21 cellular contexts compared by ENCODE assay signal in the genomic region with DNA sequence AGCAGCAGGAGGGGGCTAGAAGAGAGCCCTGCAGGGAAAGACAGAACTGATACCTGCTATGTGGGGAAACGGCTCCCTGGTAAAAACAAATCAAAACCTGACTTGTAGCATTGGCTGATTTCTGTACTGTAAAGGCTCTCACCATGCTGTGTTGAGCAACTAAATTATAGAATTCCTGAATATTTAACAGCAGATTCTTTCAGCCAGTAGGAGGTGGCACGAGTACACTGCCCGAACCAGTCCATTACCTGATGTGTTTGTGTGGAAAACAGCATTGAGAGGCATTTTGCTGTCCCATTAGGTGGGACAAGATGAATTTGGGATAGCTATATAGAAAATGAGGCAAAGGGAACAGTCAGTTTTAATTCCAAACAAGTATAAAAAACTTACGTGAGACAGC.
DNase-seq lines count a peak whose midpoint lies in the region; ATAC-seq and TF ChIP-seq lines count a peak whose summit lies in the region.
"Had no signal": no experiment of that assay in that cellular context is flagged by ENCODE, and none has a peak within 500 bp of the region (broad histone marks: within the 10 kb centered on the region; RNA-seq: fewer than 3 reads in every experiment).

No MANE protein-coding gene starts in this region.

- no peaks in the 10 kb centered on the region for H3K36me3 ChIP-seq in GM23338 (ENCODE audit: insufficient read depth)
- H3K36me3 ChIP-seq in kidney epithelial cell (ENCODE audit: control insufficient read depth, insufficient read depth, low read length) = no peaks in the 10 kb centered on the region
- H3K36me3 ChIP-seq in upper lobe of right lung = no peaks in the 10 kb centered on the region
- no peaks in the 10 kb centered on the region for H3K36me3 ChIP-seq in testis (ENCODE audit: low read depth, missing control alignments)

- no peak for TF ChIP-seq POLR2A in testis (IDR thresholded peaks at IDR 0.05)

- H4K20me1 ChIP-seq in GM23338 (replicated peaks; ENCODE audit: insufficient read depth) = no peaks in the 10 kb centered on the region

- H3K4me2 ChIP-seq in GM23338 = peak overlapping the region; percentile 5; the same call in 1 of the 2 replicates
- H3K4me2 ChIP-seq: KMS-11, SK-N-SH had no signal

- ATAC-seq in GM23338 (peak; percentile 44; the same call in 2 of the 3 replicates), upper lobe of right lung (peak; percentile 47)
- ATAC-seq: HCT116 had no signal

- H3K9me3 Mint-ChIP-seq in GM23338 = no peaks in the 10 kb centered on the region; the same call in 2 of the 3 replicates
- no peaks in the 10 kb centered on the region for H3K9me3 Mint-ChIP-seq in chondrocyte (ENCODE audit: low read depth)

- 73 to 76% methylated on average over 4 of the region's 4 CpGs for WGBS in testis, 2 donors

- H3K4me1 ChIP-seq in GM23338 (ENCODE audit: insufficient read depth) (peaks cover 24% of the 10 kb centered on the region), upper lobe of right lung (no peaks in the 10 kb centered on the region), testis (no peaks in the 10 kb centered on the region)

- H3K79me2 ChIP-seq in GM23338 (replicated peaks; ENCODE audit: insufficient read depth) = no peaks in the 10 kb centered on the region

- no peaks in the 10 kb centered on the region; the same call in 1 of the 2 replicates for H3K9me2 ChIP-seq in GM23338 (ENCODE audit: insufficient read depth)
- H3K9me2 ChIP-seq: SK-N-SH had no signal

- H3K4me3 Mint-ChIP-seq in GM23338 (no peak overlapping the region), chondrocyte (ENCODE audit: unreplicated experiment) (no peak overlapping the region)
- H3K4me3 Mint-ChIP-seq: B cell; CD4-positive, CD25-positive, alpha-beta regulatory T cell had no signal

- no peak overlapping the region for H3K27ac Mint-ChIP-seq in GM23338
- H3K27ac Mint-ChIP-seq in chondrocyte (ENCODE audit: unreplicated experiment) = no peak overlapping the region
- H3K27ac Mint-ChIP-seq: B cell; CD4-positive, CD25-positive, alpha-beta regulatory T cell had no signal

- H3F3A ChIP-seq in GM23338 (replicated peaks; ENCODE audit: low read depth) = no peaks in the 10 kb centered on the region

- H3K4me1 Mint-ChIP-seq in GM23338 (peaks cover 29% of the 10 kb centered on the region), chondrocyte (ENCODE audit: low read depth) (peaks cover 8% of the 10 kb centered on the region)
- H3K4me1 Mint-ChIP-seq: B cell; CD4-positive, CD25-positive, alpha-beta regulatory T cell had no signal

- H3K27ac ChIP-seq in GM23338 (ENCODE audit: low read depth) (no peak overlapping the region), upper lobe of right lung (no peak overlapping the region), testis (no peak overlapping the region)
- H3K27ac ChIP-seq: KMS-11 had no signal

- H3K9me3 ChIP-seq in upper lobe of right lung (no peaks in the 10 kb centered on the region), testis (no peaks in the 10 kb centered on the region)
- H3K9me3 ChIP-seq: SK-N-SH had no signal

- H3K27me3 ChIP-seq in GM23338 (ENCODE audit: insufficient read depth) = no peaks in the 10 kb centered on the region
- H3K27me3 ChIP-seq in kidney epithelial cell (ENCODE audit: control insufficient read depth, insufficient read depth, low read length) = no peaks in the 10 kb centered on the region
- H3K27me3 ChIP-seq in upper lobe of right lung = no peaks in the 10 kb centered on the region
- no peaks in the 10 kb centered on the region for H3K27me3 ChIP-seq in testis

- H3K4me3 ChIP-seq in GM23338 (no peak overlapping the region), kidney epithelial cell (ENCODE audit: low read depth, low read length) (no peak overlapping the region), upper lobe of right lung (no peak overlapping the region), testis (no peak overlapping the region)

- H3K36me3 Mint-ChIP-seq in GM23338 (ENCODE audit: low read depth) (no peaks in the 10 kb centered on the region; the same call in 2 of the 3 replicates), chondrocyte (ENCODE audit: low read depth) (no peaks in the 10 kb centered on the region)
- H3K36me3 Mint-ChIP-seq: CD4-positive, CD25-positive, alpha-beta regulatory T cell had no signal

- peaks cover 11% of the 10 kb centered on the region for H3K27me3 Mint-ChIP-seq in GM23338 (ENCODE audit: insufficient read depth, low read depth, poor library complexity)
- H3K27me3 Mint-ChIP-seq in chondrocyte (ENCODE audit: low read depth) = peaks cover 4% of the 10 kb centered on the region

- TF ChIP-seq CTCF in GM23338 (conservative IDR thresholded peaks at IDR 0.05; ENCODE audit: low read depth in 2 of 2) = no peak
- TF ChIP-seq CTCF in chondrocyte (IDR thresholded peaks at IDR 0.05) = peak; percentile 59
- TF ChIP-seq CTCF in kidney epithelial cell (IDR thresholded peaks at IDR 0.05; ENCODE audit: insufficient read depth, low read length, poor library complexity, severe bottlenecking) = peak; percentile 9
- no peak for TF ChIP-seq CTCF in upper lobe of right lung (IDR thresholded peaks at IDR 0.05)
- TF ChIP-seq CTCF in testis (IDR thresholded peaks at IDR 0.05) = no peak

- peak overlapping the region; percentile 2; the same call in 1 of the 2 replicates for H2AFZ ChIP-seq in GM23338

- intact Hi-C loops in upper lobe of right lung (cut with DNase I) (no loop called here), testis (cut with DNase I; ENCODE audit: low total_unique reads) (no loop called here)

- DNase-seq in GM23338 (ENCODE audit: low spot score) = no peak
- no peak for DNase-seq in chondrocyte (ENCODE audit: low spot score)
- no peak for DNase-seq in kidney epithelial cell (ENCODE audit: low read depth)
- DNase-seq in upper lobe of right lung = no peak
- DNase-seq in SHP77 (lab: John Stamatoyannopoulos, UW) = no peak
- no peak for DNase-seq in GOT3 (lab: John Stamatoyannopoulos, UW)
- DNase-seq in testis = no peak
- DNase-seq: CD4-positive, CD25-positive, alpha-beta regulatory T cell; COR-L47; DMS 273 treated with DMSO at 0.1 percent for 48 hours; DND-41; NCI-H1417 treated with DMSO at 0.1 percent for 48 hours; NCI-H187 treated with DMSO at 0.1 percent for 48 hours; NCI-H2227 treated with DMSO at 0.1 percent for 48 hours; NCI-H510A treated with DMSO at 0.1 percent for 48 hours; NCI-H774; SHP77 treated with DMSO at 0.1 percent for 48 hours; SK-N-SH had no signal

TF ChIP-seq in GM23338, 12 proteins besides CTCF, POLR2A, EP300 and RAD21:
- TF ChIP-seq POLR2AphosphoS5 (IDR thresholded peaks at IDR 0.05; ENCODE audit: low read depth) = no peak
- TF ChIP-seq REST (IDR thresholded peaks at IDR 0.05; ENCODE audit: unreplicated experiment) = no peak
- TF ChIP-seq ZNF114 (CRISPR knock-in tag; IDR thresholded peaks at IDR 0.05) = no peak
- TF ChIP-seq EZH2phosphoT487 (IDR thresholded peaks at IDR 0.05; ENCODE audit: unreplicated experiment) = no peak
- no peak for TF ChIP-seq STAT1 (IDR thresholded peaks at IDR 0.05; ENCODE audit: unreplicated experiment)

Comparison
In these comparisons a context has a peak if more than half of its experiments do, and no peak if none do; other contexts are left out.
1. CTCF ChIP-seq: peak in chondrocyte (single experiment) and kidney epithelial cell (single experiment); none in GM23338 (0 of 2), upper lobe of right lung (single experiment) and testis (0 of 3).